In the genomic region with DNA sequence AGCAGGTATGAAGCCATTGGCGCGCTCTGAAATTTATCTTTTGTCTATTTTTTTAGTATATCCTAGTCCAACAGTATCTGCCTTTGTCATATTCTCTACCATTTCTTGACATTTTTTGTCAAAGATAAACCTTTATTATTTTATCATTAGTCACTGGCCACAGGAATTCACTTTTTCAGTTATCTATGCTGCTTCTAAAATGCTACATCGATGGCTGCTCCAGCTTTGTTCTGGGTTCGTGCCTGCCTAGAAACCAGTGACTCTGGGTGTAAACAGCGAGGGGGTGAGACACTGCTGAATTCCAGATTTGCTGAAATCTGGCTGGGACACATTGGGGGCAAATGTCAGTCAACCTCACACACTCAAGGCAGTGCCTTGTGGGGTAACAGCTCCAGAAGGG, we compare ENCODE assay signal across 17 cellular contexts.
DNase-seq lines count a peak whose midpoint lies in the region; ATAC-seq and TF ChIP-seq lines count a peak whose summit lies in the region.
"Had no signal": no experiment of that assay in that cellular context is flagged by ENCODE, and none has a peak within 500 bp of the region (broad histone marks: within the 10 kb centered on the region; RNA-seq: fewer than 3 reads in every experiment).

No MANE protein-coding gene starts in this region.

- peaks cover 5% of the 10 kb centered on the region for H3K27me3 Mint-ChIP-seq in progenitor cell of endocrine pancreas
- H3K27me3 Mint-ChIP-seq in stimulated activated naive B cell treated with anti-CD40 and anti-IgM and Interleukin-4, amounts not matched to agents 10 μg/mL and 1 μg/mL and 100 μg/mL, for 72 hours, result peaks cover 0 to 9% of the 10 kb centered on the region in 2 donors

- DNase-seq in AG08395 (ENCODE audit: low spot score), result peak; percentile 43
- peak; percentile 38 for DNase-seq in HS-5 (ENCODE audit: low read depth)
- peak; percentile 91 for DNase-seq in brain microvascular endothelial cell
- DNase-seq in myocyte (ENCODE audit: low read depth), result peak; percentile 24
- DNase-seq in progenitor cell of endocrine pancreas (ENCODE audit: low spot score, unreplicated experiment), result no peak
- no peak for DNase-seq in stimulated activated naive B cell treated with anti-CD40 and anti-IgM and Interleukin-4, amounts not matched to agents 10 μg/mL and 1 μg/mL and 100 μg/mL, for 72 hours
- DNase-seq in esophagus squamous epithelium (lab: John Stamatoyannopoulos, UW), result no peak
- DNase-seq: activated CD4-positive, alpha-beta T cell treated with anti-CD3 and anti-CD28 coated beads for 1 hour; left cardiac atrium; MG63; NCI-H2029; RPMI8226 had no signal

- peaks cover 10% of the 10 kb centered on the region for H3K9me3 Mint-ChIP-seq in progenitor cell of endocrine pancreas (ENCODE audit: low read depth)
- peaks cover 6 to 7% of the 10 kb centered on the region in 2 donors for H3K9me3 Mint-ChIP-seq in stimulated activated naive B cell treated with anti-CD40 and anti-IgM and Interleukin-4, amounts not matched to agents 10 μg/mL and 1 μg/mL and 100 μg/mL, for 72 hours

- H3K27me3 ChIP-seq in brain microvascular endothelial cell (replicated peaks) (no peaks in the 10 kb centered on the region), esophagus squamous epithelium (no peaks in the 10 kb centered on the region)
- H3K27me3 ChIP-seq: MG63 had no signal

- H3K27ac Mint-ChIP-seq in progenitor cell of endocrine pancreas, result no peak overlapping the region
- no peak overlapping the region for H3K27ac Mint-ChIP-seq in stimulated activated naive B cell treated with anti-CD40 and anti-IgM and Interleukin-4, amounts not matched to agents 10 μg/mL and 1 μg/mL and 100 μg/mL, for 72 hours
- H3K27ac Mint-ChIP-seq: activated naive CD4-positive, alpha-beta T cell treated with anti-CD3 and anti-CD28 coated beads, Interleukin-2, amount 50 U/mL, for 24 hours; T-helper 1 cell treated with Interleukin-12 subunit alpha and Interleukin-12 subunit beta and Interleukin-4 antibody, amounts not matched to agents 30 μg/mL and 1 μg/mL, for 36 hours had no signal

- no peak overlapping the region for H3K4me3 Mint-ChIP-seq in progenitor cell of endocrine pancreas (ENCODE audit: low read depth)
- no peak overlapping the region for H3K4me3 Mint-ChIP-seq in stimulated activated naive B cell treated with anti-CD40 and anti-IgM and Interleukin-4, amounts not matched to agents 10 μg/mL and 1 μg/mL and 100 μg/mL, for 72 hours
- H3K4me3 Mint-ChIP-seq: activated naive CD4-positive, alpha-beta T cell treated with anti-CD3 and anti-CD28 coated beads, Interleukin-2, amount 50 U/mL, for 24 hours; central memory CD8-positive, alpha-beta T cell; T-helper 1 cell treated with Interleukin-12 subunit alpha and Interleukin-12 subunit beta and Interleukin-4 antibody, amounts not matched to agents 30 μg/mL and 1 μg/mL, for 36 hours had no signal

- intact Hi-C loops in esophagus squamous epithelium (cut with DNase I), result no loop called here

- TF ChIP-seq CTCF in brain microvascular endothelial cell (IDR thresholded peaks at IDR 0.05; ENCODE audit: low read depth, low read length, missing control alignments) (no peak), progenitor cell of endocrine pancreas (IDR thresholded peaks at IDR 0.05; ENCODE audit: unreplicated experiment) (no peak), esophagus squamous epithelium (IDR thresholded peaks at IDR 0.05) (no peak)

- H3K36me3 ChIP-seq in brain microvascular endothelial cell (replicated peaks) (no peaks in the 10 kb centered on the region), esophagus squamous epithelium (no peaks in the 10 kb centered on the region)
- H3K36me3 ChIP-seq: MG63, prostate gland had no signal

- no peak for ATAC-seq in HG03039 (IDR thresholded peaks at IDR 0.05; ENCODE audit: unreplicated experiment)
- ATAC-seq in stimulated activated naive B cell treated with anti-CD40 and anti-IgM and Interleukin-4, amounts not matched to agents 10 μg/mL and 1 μg/mL and 100 μg/mL, for 72 hours (replicated peaks), result no peak

- in situ Hi-C loops in brain microvascular endothelial cell (cut with HindIII; ENCODE audit: low pct_ligation_motif_present, low sequenced_read_pairs), result no loop called here

- no peak overlapping the region for H3K4me3 ChIP-seq in brain microvascular endothelial cell (ENCODE audit: low read depth, low read length)
- H3K4me3 ChIP-seq in esophagus squamous epithelium, result no peak overlapping the region
- H3K4me3 ChIP-seq: MG63, prostate gland had no signal

- 70 to 72% methylated on average over 5 of the region's 5 CpGs for WGBS in esophagus squamous epithelium, 2 donors

- peaks cover 0 to 11% (median 0%) of the 10 kb centered on the region in 3 donors for H3K9me3 ChIP-seq in esophagus squamous epithelium
- H3K9me3 ChIP-seq: prostate gland had no signal

- H3K36me3 Mint-ChIP-seq in progenitor cell of endocrine pancreas (ENCODE audit: insufficient read depth), result no peaks in the 10 kb centered on the region
- H3K36me3 Mint-ChIP-seq in stimulated activated naive B cell treated with anti-CD40 and anti-IgM and Interleukin-4, amounts not matched to agents 10 μg/mL and 1 μg/mL and 100 μg/mL, for 72 hours, result no peaks in the 10 kb centered on the region
- H3K36me3 Mint-ChIP-seq: activated naive CD4-positive, alpha-beta T cell treated with anti-CD3 and anti-CD28 coated beads, Interleukin-2, amount 50 U/mL, for 24 hours had no signal

- no peak for TF ChIP-seq POLR2A in esophagus squamous epithelium (IDR thresholded peaks at IDR 0.05)

- peak overlapping the region; percentile 61 for H3K27ac ChIP-seq in brain microvascular endothelial cell
- H3K27ac ChIP-seq in esophagus squamous epithelium, result no peak overlapping the region
- H3K27ac ChIP-seq: prostate gland had no signal

- no peaks in the 10 kb centered on the region for H3K4me1 Mint-ChIP-seq in progenitor cell of endocrine pancreas (ENCODE audit: low read depth)
- H3K4me1 Mint-ChIP-seq in stimulated activated naive B cell treated with anti-CD40 and anti-IgM and Interleukin-4, amounts not matched to agents 10 μg/mL and 1 μg/mL and 100 μg/mL, for 72 hours, result no peaks in the 10 kb centered on the region
- H3K4me1 Mint-ChIP-seq: activated naive CD4-positive, alpha-beta T cell treated with anti-CD3 and anti-CD28 coated beads, Interleukin-2, amount 50 U/mL, for 24 hours; central memory CD8-positive, alpha-beta T cell had no signal

- no peaks in the 10 kb centered on the region for H3K4me1 ChIP-seq in esophagus squamous epithelium
- H3K4me1 ChIP-seq: prostate gland had no signal

Comparison
In these comparisons a context has a peak if more than half of its experiments do, and no peak if none do; other contexts are left out.
1. DNase-seq: peak in AG08395 (single experiment), HS-5 (single experiment), brain microvascular endothelial cell (single experiment) and myocyte (single experiment); none in progenitor cell of endocrine pancreas (single experiment), stimulated activated naive B cell treated with anti-CD40 and anti-IgM and Interleukin-4, amounts not matched to agents 10 μg/mL and 1 μg/mL and 100 μg/mL, for 72 hours (single experiment) and esophagus squamous epithelium (single experiment).